ENCODE assay signal across 10 cellular contexts in genomic region chr9:92952861-92953620, GRCh38. TPM values are rescaled to one million over a fixed set of nuclear protein-coding genes. Genes with fewer than 3 reads are reported as not detected.
DNase-seq lines count a peak whose midpoint lies in the region; ATAC-seq and TF ChIP-seq lines count a peak whose summit lies in the region.
"Had no signal": no experiment of that assay in that cellular context is flagged by ENCODE, and none has a peak within 500 bp of the region (broad histone marks: within the 10 kb centered on the region; RNA-seq: fewer than 3 reads in every experiment).

No MANE protein-coding gene starts in this region.

- no peaks in the 10 kb centered on the region for H3K36me3 Mint-ChIP-seq in HFFc6 (ENCODE audit: low read depth)
- no peaks in the 10 kb centered on the region for H3K36me3 Mint-ChIP-seq in activated naive CD4-positive, alpha-beta T cell treated with anti-CD3 and anti-CD28 coated beads, Interleukin-2, amount 50 U/mL, for 72 hours
- no peaks in the 10 kb centered on the region for H3K36me3 Mint-ChIP-seq in natural killer cell

- no peak overlapping the region for H3K4me3 Mint-ChIP-seq in HFFc6
- peak overlapping the region; percentile 10 for H3K4me3 Mint-ChIP-seq in natural killer cell

- H3K9me3 Mint-ChIP-seq in HFFc6, result no peaks in the 10 kb centered on the region
- H3K9me3 Mint-ChIP-seq in activated naive CD4-positive, alpha-beta T cell treated with anti-CD3 and anti-CD28 coated beads, Interleukin-2, amount 50 U/mL, for 72 hours, result no peaks in the 10 kb centered on the region
- H3K9me3 Mint-ChIP-seq in natural killer cell, result no peaks in the 10 kb centered on the region

- H3K4me1 Mint-ChIP-seq in HFFc6 (ENCODE audit: low read depth), result peaks cover 18% of the 10 kb centered on the region
- peaks cover 26% of the 10 kb centered on the region in 2 donors for H3K4me1 Mint-ChIP-seq in natural killer cell

- H3K27ac Mint-ChIP-seq in HFFc6 (no peak overlapping the region), natural killer cell (no peak overlapping the region)
- H3K27ac Mint-ChIP-seq in activated naive CD4-positive, alpha-beta T cell treated with anti-CD3 and anti-CD28 coated beads, Interleukin-2, amount 50 U/mL, for 72 hours, result peak overlapping the region; percentile 90 to 97

- TF ChIP-seq CTCF in HFFc6 (IDR thresholded peaks at IDR 0.05), result no peak
- no peak for TF ChIP-seq CTCF in natural killer cell (IDR thresholded peaks at IDR 0.05)

- peak in 1 of 2 donors; percentile 2 for ATAC-seq in activated naive CD4-positive, alpha-beta T cell treated with anti-CD3 and anti-CD28 coated beads, Interleukin-2, amount 50 U/mL, for 72 hours
- ATAC-seq in natural killer cell, result no peak

- DNase-seq in HFFc6 (peak; percentile 8), NCI-H2029 treated with DMSO at 0.1 percent for 48 hours (lab: John Stamatoyannopoulos, UW) (peak; percentile 89), natural killer cell (no peak), SIG-M5 treated with dmso at 0.1 percent for 504 hours (lab: John Stamatoyannopoulos, UW; ENCODE audit: unreplicated experiment) (no peak), GDM1 (lab: John Stamatoyannopoulos, UW) (no peak)
- DNase-seq in activated naive CD4-positive, alpha-beta T cell treated with anti-CD3 and anti-CD28 coated beads, Interleukin-2, amount 50 U/mL, for 72 hours (ENCODE audit: low spot score in 2 of 2), result peak in 1 of 2 donors; percentile 42
- DNase-seq in stimulated activated CD4-positive, alpha-beta T cell treated with anti-CD3 and anti-CD28 coated beads, Interleukin-2, amount 100 ng/mL, for 48 hours, result no peak
- DNase-seq: NCI-H226, sigmoid colon, WERI-Rb-1 had no signal

- peaks cover 28% of the 10 kb centered on the region for H3K27me3 Mint-ChIP-seq in HFFc6 (ENCODE audit: insufficient read depth)
- H3K27me3 Mint-ChIP-seq in natural killer cell (ENCODE audit: low read depth in 2 of 2), result peaks cover 0 to 5% of the 10 kb centered on the region in 2 donors

- intact Hi-C loops in natural killer cell (cut with micrococcal nuclease), result no loop called here

RNA-seq across cellular contexts. Expression of gene FGD3, which starts 5.7 kb away (rescaled TPM):
- total RNA-seq in HFFc6 (2021; fragmentation: NEBNext Ultra II Directional; extraction: Animal tissue kit (Norgen Biotek cat#: 25700)), result not detected
- total RNA-seq in activated naive CD4-positive, alpha-beta T cell treated with anti-CD3 and anti-CD28 coated beads, Interleukin-2, amount 50 U/mL, for 72 hours, result 10 to 100 TPM; 49.7 to 61.0 TPM
- total RNA-seq in natural killer cell, result 100 to 1,000 TPM; 133 to 204 (median 193) TPM

Comparison
In these comparisons a context has a peak if more than half of its experiments do, and no peak if none do; other contexts are left out.
1. DNase-seq: peak in HFFc6 (single experiment) and NCI-H2029 treated with DMSO at 0.1 percent for 48 hours (single experiment); none in natural killer cell (single experiment), SIG-M5 treated with dmso at 0.1 percent for 504 hours (single experiment), GDM1 (single experiment) and stimulated activated CD4-positive, alpha-beta T cell treated with anti-CD3 and anti-CD28 coated beads, Interleukin-2, amount 100 ng/mL, for 48 hours (0 of 2).
2. H3K27ac Mint-ChIP-seq: peak in activated naive CD4-positive, alpha-beta T cell treated with anti-CD3 and anti-CD28 coated beads, Interleukin-2, amount 50 U/mL, for 72 hours (2 of 2); none in HFFc6 (single experiment) and natural killer cell (0 of 2).
3. RNA of gene FGD3, which starts 5.7 kb away (total RNA-seq): 133 to 204 TPM in natural killer cell and 49.7 to 61.0 TPM in activated naive CD4-positive, alpha-beta T cell treated with anti-CD3 and anti-CD28 coated beads, Interleukin-2, amount 50 U/mL, for 72 hours; not detected in HFFc6; every median in the first group is over 10 times any median in the second.